8 cellular contexts compared by ENCODE assay signal in the genomic region with DNA sequence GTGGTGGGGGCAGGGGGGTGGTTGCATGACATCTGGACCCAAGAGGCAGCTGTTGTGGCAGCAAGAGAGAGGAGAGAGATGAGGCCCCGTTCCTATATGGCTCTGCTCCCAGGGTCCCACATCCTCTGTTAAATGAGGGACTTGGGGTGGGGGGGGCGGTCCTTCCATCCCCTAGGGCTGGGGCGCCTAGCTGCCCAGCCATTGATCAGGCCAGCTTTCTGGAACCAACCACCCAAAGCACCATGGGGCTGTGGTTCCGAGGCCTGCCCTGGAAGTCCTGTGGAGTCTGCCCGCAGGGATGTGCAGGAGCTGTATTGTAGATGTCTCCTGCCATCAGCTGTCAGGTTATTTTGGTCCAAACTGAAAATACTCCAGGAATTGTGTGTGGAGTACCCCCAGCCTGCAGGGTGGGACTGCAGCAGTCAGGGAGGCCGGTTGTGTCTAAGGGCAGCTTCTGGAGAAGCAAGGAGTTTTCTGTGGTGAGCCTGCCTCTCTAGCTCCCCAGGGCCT. TPM values are rescaled to one million over a fixed set of nuclear protein-coding genes. Genes with fewer than 3 reads are reported as not detected.
DNase-seq lines count a peak whose midpoint lies in the region; ATAC-seq and TF ChIP-seq lines count a peak whose summit lies in the region.
"Had no signal": no experiment of that assay in that cellular context is flagged by ENCODE, and none has a peak within 500 bp of the region (broad histone marks: within the 10 kb centered on the region; RNA-seq: fewer than 3 reads in every experiment).

No MANE protein-coding gene starts in this region.

- peak overlapping the region; percentile 93 for H3K27ac Mint-ChIP-seq in HFFc6
- H3K27ac Mint-ChIP-seq in activated T-helper 2 cell treated with anti-CD3 and anti-CD28 coated beads, Interferon-gamma antibody, Interleukin-2, Interleukin-4, amounts not matched to agents 10 μg/mL and 5 μg/mL and 100 μg/mL, durations not matched to agents 14 hours and 24 hours and 36 hours = peak overlapping the region; percentile 92

- H3K9me3 ChIP-seq in right atrium auricular region (no peaks in the 10 kb centered on the region), smooth muscle cell (replicated peaks; ENCODE audit: low read depth) (no peaks in the 10 kb centered on the region)
- H3K9me3 ChIP-seq: ovary had no signal

- no peaks in the 10 kb centered on the region for H3K9me3 Mint-ChIP-seq in HFFc6
- H3K9me3 Mint-ChIP-seq in activated T-helper 2 cell treated with anti-CD3 and anti-CD28 coated beads, Interferon-gamma antibody, Interleukin-2, Interleukin-4, amounts not matched to agents 10 μg/mL and 5 μg/mL and 100 μg/mL, durations not matched to agents 14 hours and 24 hours and 36 hours = no peaks in the 10 kb centered on the region

- 63% methylated on average over 4 of the region's 6 CpGs for WGBS in smooth muscle cell (ENCODE audit: low lambda C conversion rate)

- H3K36me3 Mint-ChIP-seq in HFFc6 (ENCODE audit: low read depth) = no peaks in the 10 kb centered on the region
- peaks cover 81% of the 10 kb centered on the region for H3K36me3 Mint-ChIP-seq in activated T-helper 2 cell treated with anti-CD3 and anti-CD28 coated beads, Interferon-gamma antibody, Interleukin-2, Interleukin-4, amounts not matched to agents 10 μg/mL and 5 μg/mL and 100 μg/mL, durations not matched to agents 14 hours and 24 hours and 36 hours (ENCODE audit: low read depth)

- H3K4me2 ChIP-seq in smooth muscle cell = peak overlapping the region; percentile 92

- intact Hi-C loops in activated T-helper 2 cell treated with anti-CD3 and anti-CD28 coated beads, Interferon-gamma antibody, Interleukin-2, Interleukin-4, amounts not matched to agents 10 μg/mL and 5 μg/mL and 100 μg/mL, durations not matched to agents 14 hours and 24 hours and 36 hours (cut with micrococcal nuclease) = loop anchor here (1.0 to 5.0 kb wide), 4 partner anchors 13 to 226 kb away; no protein-coding TSS in a partner anchor

- H3K27me3 ChIP-seq in right atrium auricular region = no peaks in the 10 kb centered on the region
- H3K27me3 ChIP-seq in smooth muscle cell (ENCODE audit: low read depth) = no peaks in the 10 kb centered on the region
- H3K27me3 ChIP-seq: ovary had no signal

- peaks cover 30% of the 10 kb centered on the region for H4K20me1 ChIP-seq in smooth muscle cell (ENCODE audit: low read depth)

- H3K4me1 Mint-ChIP-seq in HFFc6 (ENCODE audit: low read depth) = peaks cover 38% of the 10 kb centered on the region
- peaks cover 51% of the 10 kb centered on the region for H3K4me1 Mint-ChIP-seq in activated T-helper 2 cell treated with anti-CD3 and anti-CD28 coated beads, Interferon-gamma antibody, Interleukin-2, Interleukin-4, amounts not matched to agents 10 μg/mL and 5 μg/mL and 100 μg/mL, durations not matched to agents 14 hours and 24 hours and 36 hours (ENCODE audit: low read depth)

- DNase-seq in HFFc6 = no peak
- no peak for DNase-seq in activated T-helper 2 cell treated with anti-CD3 and anti-CD28 coated beads, Interferon-gamma antibody, Interleukin-2, Interleukin-4, amounts not matched to agents 10 μg/mL and 5 μg/mL and 100 μg/mL, durations not matched to agents 14 hours and 24 hours and 36 hours (ENCODE audit: low spot score)
- no peak for DNase-seq in right atrium auricular region (ENCODE audit: low spot score)
- DNase-seq in smooth muscle cell (lab: John Stamatoyannopoulos, UW; ENCODE audit: unreplicated experiment) = no peak
- no peak for DNase-seq in putamen (ENCODE audit: low spot score)

- H3K4me3 Mint-ChIP-seq in HFFc6 = peak overlapping the region; percentile 87
- peak overlapping the region; percentile 93 for H3K4me3 Mint-ChIP-seq in activated T-helper 2 cell treated with anti-CD3 and anti-CD28 coated beads, Interferon-gamma antibody, Interleukin-2, Interleukin-4, amounts not matched to agents 10 μg/mL and 5 μg/mL and 100 μg/mL, durations not matched to agents 14 hours and 24 hours and 36 hours (ENCODE audit: low read depth)

- H3K9ac ChIP-seq in smooth muscle cell (ENCODE audit: low read depth) = peak overlapping the region; percentile 90

- H3K4me1 ChIP-seq in right atrium auricular region (peaks cover 0 to 47% of the 10 kb centered on the region in 2 donors), smooth muscle cell (ENCODE audit: low read depth) (peaks cover 53% of the 10 kb centered on the region)

- H3K79me2 ChIP-seq in smooth muscle cell (ENCODE audit: low read depth) = peaks cover 36% of the 10 kb centered on the region

- H3K4me3 ChIP-seq in right atrium auricular region (peak overlapping the region in 1 of 2 donors; percentile 80), smooth muscle cell (peak overlapping the region; percentile 80)

- H3K27ac ChIP-seq in right atrium auricular region = peak overlapping the region; percentile 95 to 98
- H3K27ac ChIP-seq in smooth muscle cell (ENCODE audit: low read depth) = peak overlapping the region; percentile 91

- peaks cover 34% of the 10 kb centered on the region for H3F3A ChIP-seq in smooth muscle cell (ENCODE audit: low read depth)

- ATAC-seq in GM18868 (IDR thresholded peaks at IDR 0.05; ENCODE audit: unreplicated experiment) (no peak), GM21390 (IDR thresholded peaks at IDR 0.05; ENCODE audit: unreplicated experiment) (no peak)

- H3K27me3 Mint-ChIP-seq in HFFc6 (ENCODE audit: insufficient read depth) = peaks cover 1% of the 10 kb centered on the region
- H3K27me3 Mint-ChIP-seq in activated T-helper 2 cell treated with anti-CD3 and anti-CD28 coated beads, Interferon-gamma antibody, Interleukin-2, Interleukin-4, amounts not matched to agents 10 μg/mL and 5 μg/mL and 100 μg/mL, durations not matched to agents 14 hours and 24 hours and 36 hours (ENCODE audit: low read depth) = no peaks in the 10 kb centered on the region

- H2AFZ ChIP-seq in smooth muscle cell (ENCODE audit: low read depth) = no peak overlapping the region

- peaks cover 34% of the 10 kb centered on the region for H3K36me3 ChIP-seq in right atrium auricular region
- H3K36me3 ChIP-seq in smooth muscle cell (ENCODE audit: low read depth) = no peaks in the 10 kb centered on the region
- H3K36me3 ChIP-seq: ovary had no signal

- TF ChIP-seq CTCF in HFFc6 (IDR thresholded peaks at IDR 0.05) (no peak), right atrium auricular region (IDR thresholded peaks at IDR 0.05) (no peak), smooth muscle cell (IDR thresholded peaks at IDR 0.05; ENCODE audit: borderline replicate concordance, insufficient read depth, poor library complexity, severe bottlenecking) (no peak)

RNA-seq across cellular contexts. Expression of a gene that starts 5.2 kb away (rescaled TPM):
- 10 to 100 TPM; 68.9 to 79.4 (median 74.6) TPM for total RNA-seq in HFFc6 (2021; fragmentation: NEBNext Ultra II Directional; extraction: Animal tissue kit (Norgen Biotek cat#: 25700))
- 564 and 570 TPM in 2 replicates for total RNA-seq in activated T-helper 2 cell treated with anti-CD3 and anti-CD28 coated beads, Interferon-gamma antibody, Interleukin-2, Interleukin-4, amounts not matched to agents 10 μg/mL and 5 μg/mL and 100 μg/mL, durations not matched to agents 14 hours and 24 hours and 36 hours
- total RNA-seq in right atrium auricular region (10 to 100 TPM; 57.1 to 82.8 TPM), smooth muscle cell (52.5 and 66.0 TPM in 2 replicates)
- polyA plus RNA-seq in smooth muscle cell = 113 and 121 TPM in 2 replicates

RNA-seq across cellular contexts. Expression of a gene that starts 10.8 kb away (rescaled TPM):
- total RNA-seq in HFFc6 (2021; fragmentation: NEBNext Ultra II Directional; extraction: Animal tissue kit (Norgen Biotek cat#: 25700)) = 1 to 10 TPM in 4 of 6 experiments, under 1 TPM in 2; 0.41 to 1.4 (median 1.1) TPM
- total RNA-seq in activated T-helper 2 cell treated with anti-CD3 and anti-CD28 coated beads, Interferon-gamma antibody, Interleukin-2, Interleukin-4, amounts not matched to agents 10 μg/mL and 5 μg/mL and 100 μg/mL, durations not matched to agents 14 hours and 24 hours and 36 hours = 51.9 and 55.8 TPM in 2 replicates
- total RNA-seq in right atrium auricular region (10 to 100 TPM in 1 of 2 donors, 1 to 10 TPM in 1; 9.3 to 14.9 TPM), smooth muscle cell (4.9 and 6.3 TPM in 2 replicates)
- polyA plus RNA-seq in smooth muscle cell = 6.2 and 8.2 TPM in 2 replicates

RNA-seq across cellular contexts. Expression of a gene that starts 29.6 kb away (rescaled TPM):
- total RNA-seq in HFFc6 (2021; fragmentation: NEBNext Ultra II Directional; extraction: Animal tissue kit (Norgen Biotek cat#: 25700)) = 10 to 100 TPM; 15.8 to 26.9 (median 23.4) TPM
- total RNA-seq in activated T-helper 2 cell treated with anti-CD3 and anti-CD28 coated beads, Interferon-gamma antibody, Interleukin-2, Interleukin-4, amounts not matched to agents 10 μg/mL and 5 μg/mL and 100 μg/mL, durations not matched to agents 14 hours and 24 hours and 36 hours = 200 and 201 TPM in 2 replicates
- total RNA-seq in right atrium auricular region (10 to 100 TPM; 41.7 to 42.3 TPM), smooth muscle cell (7.1 and 11.0 TPM in 2 replicates)
- 9.7 and 15.3 TPM in 2 replicates for polyA plus RNA-seq in smooth muscle cell

RNA-seq across cellular contexts. Expression of a gene that starts 58.8 kb away (rescaled TPM):
- total RNA-seq in HFFc6 (2021; fragmentation: NEBNext Ultra II Directional; extraction: Animal tissue kit (Norgen Biotek cat#: 25700)) = 10 to 100 TPM; 11.2 to 15.7 (median 13.5) TPM
- 38.6 and 43.0 TPM in 2 replicates for total RNA-seq in activated T-helper 2 cell treated with anti-CD3 and anti-CD28 coated beads, Interferon-gamma antibody, Interleukin-2, Interleukin-4, amounts not matched to agents 10 μg/mL and 5 μg/mL and 100 μg/mL, durations not matched to agents 14 hours and 24 hours and 36 hours
- total RNA-seq in right atrium auricular region = 10 to 100 TPM; 14.9 to 17.9 TPM
- 10.0 and 16.0 TPM in 2 replicates for total RNA-seq in smooth muscle cell
- 15.5 and 16.3 TPM in 2 replicates for polyA plus RNA-seq in smooth muscle cell
